ENCODE assay signal across 16 cellular contexts in the genomic region with DNA sequence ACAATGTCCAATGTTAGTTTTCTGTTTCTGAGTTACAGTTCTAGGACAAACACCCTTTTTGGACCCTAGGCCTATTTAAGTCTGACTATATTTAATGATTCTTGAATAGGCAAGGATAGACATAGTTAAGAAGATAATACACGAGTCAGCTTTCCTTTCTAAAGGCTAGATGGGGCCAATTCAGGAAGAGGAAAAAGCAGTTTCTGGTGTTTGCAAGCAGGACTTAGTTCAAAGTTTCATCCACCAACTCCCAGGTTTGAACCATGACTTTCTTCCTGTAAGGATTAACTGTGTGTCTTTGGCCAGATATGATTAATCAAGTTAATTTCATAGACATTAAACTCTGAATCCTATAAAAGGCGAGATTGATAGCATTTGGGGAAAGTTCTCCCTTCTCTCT.
A peak's percentile ranks its signal among the peaks of the same experiment; 100 is the strongest.
DNase-seq lines count a peak whose midpoint lies in the region; FAIRE-seq and TF ChIP-seq lines count a peak whose summit lies in the region.
"Had no signal": no experiment of that assay in that cellular context is flagged by ENCODE, and none has a peak within 500 bp of the region (broad histone marks: within the 10 kb centered on the region; RNA-seq: fewer than 3 reads in every experiment).

No MANE protein-coding gene starts in this region.

- peaks cover 8% of the 10 kb centered on the region for H3K4me1 Mint-ChIP-seq in mesothelial cell of epicardium

- TF ChIP-seq POLR2A in H54 (IDR thresholded peaks at IDR 0.05; ENCODE audit: low read depth, low read length), result no peak

- no peak overlapping the region for H3K4me3 ChIP-seq in SK-N-MC
- H3K4me3 ChIP-seq: A549 had no signal

- peaks cover 41% of the 10 kb centered on the region for H3K36me3 ChIP-seq in SK-N-MC (ENCODE audit: insufficient read depth, low read length)

- H3K9me3 Mint-ChIP-seq in mesothelial cell of epicardium, result peaks cover 34% of the 10 kb centered on the region

- H3K27me3 Mint-ChIP-seq in mesothelial cell of epicardium (ENCODE audit: low read depth), result no peaks in the 10 kb centered on the region
- H3K27me3 Mint-ChIP-seq: CD4-positive, alpha-beta T cell had no signal

- peaks cover 69% of the 10 kb centered on the region for H3K36me3 Mint-ChIP-seq in mesothelial cell of epicardium

- peaks cover 3% of the 10 kb centered on the region for H3K9me3 ChIP-seq in SK-N-MC (ENCODE audit: low read depth, low read length)
- H3K9me3 ChIP-seq: Caco-2 had no signal

- peak; percentile 50 for FAIRE-seq in H54 (lab: Jason Lieb, UNC)
- FAIRE-seq: A549, D721Med, G401.6, GM12891 had no signal

- no peak for TF ChIP-seq CTCF in mesothelial cell of epicardium (IDR thresholded peaks at IDR 0.05; ENCODE audit: unreplicated experiment)

- H3K27ac Mint-ChIP-seq in mesothelial cell of epicardium, result peak overlapping the region; percentile 36
- H3K27ac Mint-ChIP-seq: CD4-positive, alpha-beta T cell; H9 had no signal

- H3K9ac ChIP-seq in SK-N-MC (ENCODE audit: insufficient read length), result peak overlapping the region; percentile 27

- intact Hi-C loops in posterior cingulate gyrus (cut with DNase I), result no loop called here

- H3K4me3 Mint-ChIP-seq in mesothelial cell of epicardium, result no peak overlapping the region
- H3K4me3 Mint-ChIP-seq: CD4-positive, alpha-beta T cell; H9 had no signal

- no peak for DNase-seq in H54 (ENCODE audit: insufficient read length, low spot score)
- DNase-seq in SK-N-MC (ENCODE audit: low read depth, low spot score), result no peak
- DNase-seq in mesothelial cell of epicardium (ENCODE audit: low spot score in 2 of 2, unreplicated experiment in 2 of 2), result no peak
- DNase-seq in NCI-H1092 (lab: John Stamatoyannopoulos, UW), result no peak
- DNase-seq in posterior cingulate gyrus, result no peak
- no peak for DNase-seq in NCI-H748 treated with DMSO at 0.1 percent for 48 hours (lab: John Stamatoyannopoulos, UW)
- DNase-seq: AML-193; Caco-2; CD4-positive, alpha-beta T cell; GOT3; H9 had no signal

- peak overlapping the region; percentile 69; the same call in 1 of the 2 replicates for H3K27ac ChIP-seq in SK-N-MC
- H3K27ac ChIP-seq: C4-2B had no signal
